ENCODE assay signal across 11 cellular contexts in genomic region chr6:166344921-166345320, GRCh38. TPM values are rescaled to one million over a fixed set of nuclear protein-coding genes. Genes with fewer than 3 reads are reported as not detected.
"Had no signal": no experiment of that assay in that cellular context is flagged by ENCODE, and none has a peak within 500 bp of the region (broad histone marks: within the 10 kb centered on the region; RNA-seq: fewer than 3 reads in every experiment).

No MANE protein-coding gene starts in this region.

RNA-seq across cellular contexts. Expression of gene PRR18, which starts 36.7 kb away (rescaled TPM):
- total RNA-seq: colonic mucosa, dermis blood vessel endothelial cell, esophagus squamous epithelium, left ventricle myocardium inferior, mononuclear cell, natural killer cell, osteoblast, right atrium auricular region, sciatic nerve, upper lobe of right lung, uterus had no signal
